8 cellular contexts compared by ENCODE assay signal in genomic region chr1:155206891-155207577, GRCh38. TPM values are rescaled to one million over a fixed set of nuclear protein-coding genes. Genes with fewer than 3 reads are reported as not detected.
DNase-seq lines count a peak whose midpoint lies in the region; TF ChIP-seq lines count a peak whose summit lies in the region.

No MANE protein-coding gene starts in this region.

- peak overlapping the region; percentile 90 for H3K27ac Mint-ChIP-seq in endothelial cell (ENCODE audit: unreplicated experiment)

- peak overlapping the region; percentile 88 for H3K4me3 ChIP-seq in NT2/D1 (ENCODE audit: insufficient read length, low read depth)

- peaks cover 2% of the 10 kb centered on the region for H3K4me1 ChIP-seq in NT2/D1 (ENCODE audit: insufficient read depth, insufficient read length)

- no peaks in the 10 kb centered on the region for H3K9me3 Mint-ChIP-seq in endothelial cell (ENCODE audit: unreplicated experiment)

- no peaks in the 10 kb centered on the region for H3K27me3 ChIP-seq in NT2/D1 (ENCODE audit: insufficient read depth, insufficient read length)

- H3K27me3 Mint-ChIP-seq in endothelial cell (ENCODE audit: unreplicated experiment) = peaks cover 21% of the 10 kb centered on the region

- peak; percentile 83 for TF ChIP-seq CTCF in endothelial cell (IDR thresholded peaks at IDR 0.05; ENCODE audit: unreplicated experiment)

- H3K4me1 Mint-ChIP-seq in endothelial cell (ENCODE audit: unreplicated experiment) = peaks cover 31% of the 10 kb centered on the region

- H3K36me3 ChIP-seq in NT2/D1 (ENCODE audit: insufficient read depth, insufficient read length, low read length) = peaks cover 59% of the 10 kb centered on the region

- peak overlapping the region; percentile 95 for H3K9ac ChIP-seq in NT2/D1 (ENCODE audit: insufficient read length, low read depth)

- peak overlapping the region; percentile 83 for H3K4me3 Mint-ChIP-seq in endothelial cell (ENCODE audit: unreplicated experiment)

- DNase-seq in COR-L47 (lab: John Stamatoyannopoulos, UW) (peak; percentile 80), HuH-7.5 (ENCODE audit: low spot score) (peak; percentile 89), NT2/D1 (ENCODE audit: low read depth, low spot score) (peak; percentile 85), endothelial cell (ENCODE audit: low spot score) (peak; percentile 89), middle frontal gyrus (ENCODE audit: extremely low spot score, low spot score) (peak; percentile 21), epidermal melanocyte (ENCODE audit: insufficient read length, low spot score) (no peak)
- DNase-seq in activated CD8-positive, alpha-beta memory T cell treated with anti-CD3 and anti-CD28 coated beads, Interleukin-2, amount 50 U/mL, for 1 hour (ENCODE audit: extremely low read depth) = peak; percentile 80
- DNase-seq in stimulated activated CD8-positive, alpha-beta memory T cell treated with anti-CD3 and anti-CD28 coated beads, Interleukin-2, amount 100 ng/mL, for 1 hour (ENCODE audit: low read depth in 2 of 2) = peak; percentile 84 to 86

- peaks cover 13% of the 10 kb centered on the region for H3K36me3 Mint-ChIP-seq in endothelial cell (ENCODE audit: low read depth, unreplicated experiment)

- H3K9me3 ChIP-seq in NT2/D1 (ENCODE audit: insufficient read depth, low read length) = no peaks in the 10 kb centered on the region

RNA-seq across cellular contexts. Expression of gene THBS3, which starts 0.7 kb away (rescaled TPM):
- total RNA-seq in endothelial cell (ENCODE audit: unreplicated experiment) = 35.5 TPM

RNA-seq across cellular contexts. Expression of gene MTX1, which starts 1.5 kb away (rescaled TPM):
- 38.8 TPM for total RNA-seq in endothelial cell (ENCODE audit: unreplicated experiment)

RNA-seq across cellular contexts. Expression of gene TRIM46, which starts 33.4 kb away (rescaled TPM):
- 8.5 TPM for total RNA-seq in endothelial cell (ENCODE audit: unreplicated experiment)

RNA-seq across cellular contexts. Expression of gene KRTCAP2, which starts 33.9 kb away (rescaled TPM):
- total RNA-seq in endothelial cell (ENCODE audit: unreplicated experiment) = 173 TPM

RNA-seq across cellular contexts. Expression of gene ENTREP3, which starts 48.2 kb away (rescaled TPM):
- 54.1 TPM for total RNA-seq in endothelial cell (ENCODE audit: unreplicated experiment)
